ENCODE assay signal across 1 cellular context in the genomic region with DNA sequence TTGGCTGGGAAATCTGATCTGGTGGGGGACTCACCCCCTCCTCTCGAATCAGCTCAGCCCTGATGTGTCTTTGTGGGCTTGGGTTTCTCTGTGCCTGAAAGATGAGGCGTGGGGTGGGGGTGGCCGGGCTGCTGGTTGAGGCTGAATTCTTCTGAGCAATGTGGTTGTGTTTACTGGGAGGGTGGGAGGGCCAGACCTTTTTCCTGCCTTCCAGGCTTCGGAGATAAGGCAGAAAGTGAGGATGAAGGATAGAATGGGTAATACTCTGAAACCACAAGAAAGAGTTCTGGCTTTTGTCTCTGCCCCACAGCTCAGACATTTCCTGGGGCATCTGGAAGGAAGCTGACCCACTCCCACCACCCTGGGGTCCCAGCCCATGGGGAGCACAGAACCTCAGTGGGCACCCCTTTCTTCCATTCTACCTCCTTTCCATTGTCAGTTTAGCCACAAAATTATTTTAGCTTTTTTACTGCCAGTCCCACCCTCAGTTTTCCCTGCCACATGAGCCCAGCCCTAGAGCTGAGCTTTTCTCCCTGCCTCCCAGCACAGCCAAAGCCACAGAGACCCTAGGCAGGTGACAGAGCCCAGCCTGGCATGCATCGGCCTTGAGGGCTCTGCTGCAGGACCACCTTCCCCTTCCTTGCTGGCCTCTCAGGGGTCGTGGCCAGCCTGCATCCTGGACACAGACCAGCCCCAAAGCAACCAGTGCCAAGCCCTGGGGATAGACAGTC.
TF ChIP-seq lines count a peak whose summit lies in the region.

No MANE protein-coding gene starts in this region.

TF ChIP-seq in SK-N-SH, 30 proteins besides CTCF, POLR2A, EP300 and RAD21 (continued from another document):
- TF ChIP-seq RXRA (IDR thresholded peaks at IDR 0.05; ENCODE audit: borderline replicate concordance, low read depth), result no peak
- 0 out of 2 replicates have a peak, but pooled peaks have one; percentile 62 for TF ChIP-seq MXI1 (IDR thresholded peaks at IDR 0.05; ENCODE audit: low read depth, low read length)
- no peak for TF ChIP-seq RCOR1 (IDR thresholded peaks at IDR 0.05; ENCODE audit: low read length)
- peak; percentile 33; the same call in 1 of the 2 replicates for TF ChIP-seq MAX (IDR thresholded peaks at IDR 0.05; ENCODE audit: low read depth)
- no peak for TF ChIP-seq EZH2phosphoT487 (IDR thresholded peaks at IDR 0.05; ENCODE audit: borderline replicate concordance, low read depth)
- TF ChIP-seq ELF1 (IDR thresholded peaks at IDR 0.05), result no peak
- peak; percentile 25; the same call in 1 of the 2 replicates for TF ChIP-seq JUND (IDR thresholded peaks at IDR 0.05)
- TF ChIP-seq SMC3 (IDR thresholded peaks at IDR 0.05; ENCODE audit: low read depth, low read length), result no peak
- no peak for TF ChIP-seq NFIC (IDR thresholded peaks at IDR 0.05; ENCODE audit: borderline replicate concordance)
- TF ChIP-seq FOXM1 (IDR thresholded peaks at IDR 0.05; ENCODE audit: low read depth), result no peak
- no peak for TF ChIP-seq TAF1 (IDR thresholded peaks at IDR 0.05; ENCODE audit: borderline replicate concordance, low read depth, low read length)
- TF ChIP-seq SIN3A (IDR thresholded peaks at IDR 0.05; ENCODE audit: borderline replicate concordance, low read depth, low read length), result 0 out of 2 replicates have a peak, but pooled peaks have one; percentile 53
- peak; percentile 91 for TF ChIP-seq TCF12 (IDR thresholded peaks at IDR 0.05)
- TF ChIP-seq CHD2 (IDR thresholded peaks at IDR 0.05; ENCODE audit: low read length, partially characterized antibody), result peak; percentile 48
- peak; percentile 65; the same call in 1 of the 2 replicates for TF ChIP-seq GATA2 (CRISPR knock-in tag; IDR thresholded peaks at IDR 0.05)
- TF ChIP-seq POLR2AphosphoS5 (IDR thresholded peaks at IDR 0.05; ENCODE audit: low read depth, low read length), result 0 out of 2 replicates have a peak, but pooled peaks have one; percentile 17
- no peak for TF ChIP-seq MEF2A (IDR thresholded peaks at IDR 0.05; ENCODE audit: borderline replicate concordance, low read depth)
- TF ChIP-seq, protein P1, sequence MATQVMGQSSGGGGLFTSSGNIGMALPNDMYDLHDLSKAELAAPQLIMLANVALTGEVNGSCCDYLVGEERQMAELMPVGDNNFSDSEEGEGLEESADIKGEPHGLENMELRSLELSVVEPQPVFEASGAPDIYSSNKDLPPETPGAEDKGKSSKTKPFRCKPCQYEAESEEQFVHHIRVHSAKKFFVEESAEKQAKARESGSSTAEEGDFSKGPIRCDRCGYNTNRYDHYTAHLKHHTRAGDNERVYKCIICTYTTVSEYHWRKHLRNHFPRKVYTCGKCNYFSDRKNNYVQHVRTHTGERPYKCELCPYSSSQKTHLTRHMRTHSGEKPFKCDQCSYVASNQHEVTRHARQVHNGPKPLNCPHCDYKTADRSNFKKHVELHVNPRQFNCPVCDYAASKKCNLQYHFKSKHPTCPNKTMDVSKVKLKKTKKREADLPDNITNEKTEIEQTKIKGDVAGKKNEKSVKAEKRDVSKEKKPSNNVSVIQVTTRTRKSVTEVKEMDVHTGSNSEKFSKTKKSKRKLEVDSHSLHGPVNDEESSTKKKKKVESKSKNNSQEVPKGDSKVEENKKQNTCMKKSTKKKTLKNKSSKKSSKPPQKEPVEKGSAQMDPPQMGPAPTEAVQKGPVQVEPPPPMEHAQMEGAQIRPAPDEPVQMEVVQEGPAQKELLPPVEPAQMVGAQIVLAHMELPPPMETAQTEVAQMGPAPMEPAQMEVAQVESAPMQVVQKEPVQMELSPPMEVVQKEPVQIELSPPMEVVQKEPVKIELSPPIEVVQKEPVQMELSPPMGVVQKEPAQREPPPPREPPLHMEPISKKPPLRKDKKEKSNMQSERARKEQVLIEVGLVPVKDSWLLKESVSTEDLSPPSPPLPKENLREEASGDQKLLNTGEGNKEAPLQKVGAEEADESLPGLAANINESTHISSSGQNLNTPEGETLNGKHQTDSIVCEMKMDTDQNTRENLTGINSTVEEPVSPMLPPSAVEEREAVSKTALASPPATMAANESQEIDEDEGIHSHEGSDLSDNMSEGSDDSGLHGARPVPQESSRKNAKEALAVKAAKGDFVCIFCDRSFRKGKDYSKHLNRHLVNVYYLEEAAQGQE (IDR thresholded peaks at IDR 0.05; ENCODE audit: low read depth, low read length), result no peak
- TF ChIP-seq IRF3 (IDR thresholded peaks at IDR 0.05; ENCODE audit: low read depth, low read length), result no peak
- TF ChIP-seq, protein P2, sequence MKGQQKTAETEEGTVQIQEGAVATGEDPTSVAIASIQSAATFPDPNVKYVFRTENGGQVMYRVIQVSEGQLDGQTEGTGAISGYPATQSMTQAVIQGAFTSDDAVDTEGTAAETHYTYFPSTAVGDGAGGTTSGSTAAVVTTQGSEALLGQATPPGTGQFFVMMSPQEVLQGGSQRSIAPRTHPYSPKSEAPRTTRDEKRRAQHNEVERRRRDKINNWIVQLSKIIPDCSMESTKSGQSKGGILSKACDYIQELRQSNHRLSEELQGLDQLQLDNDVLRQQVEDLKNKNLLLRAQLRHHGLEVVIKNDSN (IDR thresholded peaks at IDR 0.05; ENCODE audit: borderline replicate concordance, low read depth), result no peak
- peak; percentile 83 for TF ChIP-seq PBX3 (IDR thresholded peaks at IDR 0.05)
- no peak for TF ChIP-seq TEAD4 (IDR thresholded peaks at IDR 0.05; ENCODE audit: borderline replicate concordance, insufficient read depth)
- TF ChIP-seq FOSL2 (IDR thresholded peaks at IDR 0.05; ENCODE audit: borderline replicate concordance, low read depth), result no peak
- TF ChIP-seq NRF1 (IDR thresholded peaks at IDR 0.05; ENCODE audit: low read depth, low read length), result no peak
- no peak for TF ChIP-seq YY1 (IDR thresholded peaks at IDR 0.05; ENCODE audit: low read depth)
